Comparison of ENCODE assay signal across 8 cellular contexts in genomic region chr1:15627343-15627988, GRCh38. TPM values are rescaled to one million over a fixed set of nuclear protein-coding genes. Genes with fewer than 3 reads are reported as not detected.
DNase-seq lines count a peak whose midpoint lies in the region; ATAC-seq and TF ChIP-seq lines count a peak whose summit lies in the region.
"Had no signal": no experiment of that assay in that cellular context is flagged by ENCODE, and none has a peak within 500 bp of the region (broad histone marks: within the 10 kb centered on the region; RNA-seq: fewer than 3 reads in every experiment).

No MANE protein-coding gene starts in this region.

- no peak overlapping the region for H2AFZ ChIP-seq in SU-DHL-6 (ENCODE audit: low read depth, low read length, severe bottlenecking)

- H3K79me2 ChIP-seq in SU-DHL-6 (ENCODE audit: insufficient read depth, low read length) = peaks cover 60% of the 10 kb centered on the region

- peaks cover 23% of the 10 kb centered on the region; the same call in 1 of the 2 replicates for H3K36me3 ChIP-seq in SU-DHL-6 (ENCODE audit: low read length)
- peaks cover 2 to 49% of the 10 kb centered on the region in 2 donors for H3K36me3 ChIP-seq in psoas muscle (ENCODE audit: insufficient read depth in 1 of 2, low read depth in 1 of 2)

- peaks cover 7% of the 10 kb centered on the region; the same call in 1 of the 2 replicates for H3F3A ChIP-seq in SU-DHL-6 (ENCODE audit: insufficient read depth)

- no peak overlapping the region for H3K9ac ChIP-seq in SU-DHL-6 (ENCODE audit: low read length)

- H4K20me1 ChIP-seq in SU-DHL-6 (ENCODE audit: low read depth, low read length) = peaks cover 13% of the 10 kb centered on the region; the same call in 1 of the 2 replicates

- DNase-seq in psoas muscle (no peak), 8988T (no peak)
- DNase-seq in NK-92 treated with Interleukin-12 subunit alpha and Interleukin-12 subunit beta, amount 100 ng/mL, for 24 hours (lab: John Stamatoyannopoulos, UW) = no peak
- DNase-seq in activated CD4-positive, alpha-beta T cell treated with anti-CD3 and anti-CD28 coated beads for 48 hours = no peak
- DNase-seq: activated CD8-positive, alpha-beta memory T cell treated with anti-CD3 and anti-CD28 coated beads, Interleukin-2, amount 50 U/mL, for 4 hours had no signal

- ATAC-seq in GM18909 (IDR thresholded peaks at IDR 0.05; ENCODE audit: poor library complexity, unreplicated experiment) = peak; percentile 84
- ATAC-seq in HG02642 (IDR thresholded peaks at IDR 0.05; ENCODE audit: poor library complexity, unreplicated experiment) = peak; percentile 79
- ATAC-seq in psoas muscle = no peak

- peaks cover 87% of the 10 kb centered on the region for H3K4me1 ChIP-seq in psoas muscle

- no peaks in the 10 kb centered on the region for H3K9me2 ChIP-seq in SU-DHL-6 (replicated peaks; ENCODE audit: insufficient read depth, low read length)

- H3K9me3 ChIP-seq in SU-DHL-6 (ENCODE audit: insufficient read depth, low read length) = no peaks in the 10 kb centered on the region
- H3K9me3 ChIP-seq in psoas muscle = no peaks in the 10 kb centered on the region

- H3K4me3 ChIP-seq in SU-DHL-6 (ENCODE audit: insufficient read depth, low read length, poor library complexity, severe bottlenecking) (no peak overlapping the region), psoas muscle (peak overlapping the region; percentile 24)

- 16 to 40% (median 22%) methylated on average over 4 of the region's 4 CpGs for WGBS in psoas muscle, 3 donors

- 0 out of 2 replicates have a peak overlapping the region, but pooled peaks have one; percentile 1 for H3K27ac ChIP-seq in SU-DHL-6 (ENCODE audit: low read depth, low read length)
- H3K27ac ChIP-seq in psoas muscle = peak overlapping the region; percentile 99

- no peak for TF ChIP-seq CTCF in SU-DHL-6 (IDR thresholded peaks at IDR 0.05; ENCODE audit: insufficient read depth, low read length, poor library complexity, severe bottlenecking)
- TF ChIP-seq CTCF in psoas muscle (IDR thresholded peaks at IDR 0.05) = no peak

- intact Hi-C loops in psoas muscle (cut with DNase I) = loop anchor here in 1 of 2 donors (10.0 kb wide), 1 partner anchor 93 kb away; no protein-coding TSS in a partner anchor

- H3K27me3 ChIP-seq in SU-DHL-6 (ENCODE audit: low read length) = no peaks in the 10 kb centered on the region
- no peaks in the 10 kb centered on the region for H3K27me3 ChIP-seq in psoas muscle (ENCODE audit: insufficient read depth in 3 of 3, low read length in 2 of 3)

- H3K4me2 ChIP-seq in SU-DHL-6 (ENCODE audit: low read depth, low read length, poor library complexity, severe bottlenecking) = no peak overlapping the region

RNA-seq across cellular contexts. Expression of gene DDI2, which starts 10.2 kb away (rescaled TPM):
- total RNA-seq in psoas muscle = 10 to 100 TPM; 23.8 to 80.2 (median 39.5) TPM
- 10 to 100 TPM in 2 of 3 donors, 1 to 10 TPM in 1; 4.8 to 35.4 (median 18.7) TPM for polyA plus RNA-seq in psoas muscle

RNA-seq across cellular contexts. Expression of gene AGMAT, which starts 42.6 kb away (rescaled TPM):
- 10 to 100 TPM in 1 of 4 donors, 1 to 10 TPM in 3; 2.6 to 12.6 (median 3.4) TPM for total RNA-seq in psoas muscle
- 1 to 10 TPM; 2.6 to 8.1 (median 7.2) TPM for polyA plus RNA-seq in psoas muscle

RNA-seq across cellular contexts. Expression of gene PLEKHM2, which starts 56.7 kb away (rescaled TPM):
- 100 to 1,000 TPM; 137 to 177 (median 156) TPM for total RNA-seq in psoas muscle
- polyA plus RNA-seq in psoas muscle = 100 to 1,000 TPM in 1 of 3 donors, 10 to 100 TPM in 2; 78.1 to 167 (median 86.8) TPM

Comparison
In these comparisons a context has a peak if more than half of its experiments do, and no peak if none do; other contexts are left out.
1. ATAC-seq: peak in GM18909 (single experiment) and HG02642 (single experiment); none in psoas muscle (0 of 4).